Comparison of ENCODE assay signal across 19 cellular contexts in genomic region chr21:36245115-36245514, GRCh38.
"Had no signal": no experiment of that assay in that cellular context is flagged by ENCODE, and none has a peak within 500 bp of the region (broad histone marks: within the 10 kb centered on the region; RNA-seq: fewer than 3 reads in every experiment).

No MANE protein-coding gene starts in this region.

- H3K79me2 ChIP-seq: parathyroid adenoma had no signal

- H2AFZ ChIP-seq: parathyroid adenoma had no signal

- H3K4me3 ChIP-seq: dorsolateral prefrontal cortex, heart left ventricle, psoas muscle, right lobe of liver, tibial artery had no signal

- ATAC-seq: esophagus mucosa; heart left ventricle; left ventricle myocardium superior; psoas muscle; stimulated activated effector memory CD8-positive, alpha-beta T cell treated with anti-CD3 and anti-CD28 coated beads, Interleukin-12 subunit alpha, Interleukin-12 subunit beta, amount 100 ng/mL, for 72 hours had no signal

- H3K9ac ChIP-seq: parathyroid adenoma had no signal

- H3K9me3 Mint-ChIP-seq: naive B cell; nephron; stimulated activated effector memory CD8-positive, alpha-beta T cell treated with anti-CD3 and anti-CD28 coated beads, Interleukin-12 subunit alpha, Interleukin-12 subunit beta, amount 100 ng/mL, for 72 hours; stimulated activated naive CD8-positive, alpha-beta T cell treated with anti-CD3 and anti-CD28 coated beads, Interleukin-15, Interleukin-2, amounts not matched to agents 100 ng/mL and 50 ng/mL, for 24 hours had no signal

- H3K27me3 ChIP-seq: dorsolateral prefrontal cortex, heart left ventricle, right lobe of liver, tibial artery had no signal

- H3K4me1 ChIP-seq: psoas muscle, tibial artery had no signal

- H3K9me3 ChIP-seq: heart left ventricle, psoas muscle, right lobe of liver, tibial artery had no signal

- H3K27me3 Mint-ChIP-seq: naive B cell; stimulated activated naive CD8-positive, alpha-beta T cell treated with anti-CD3 and anti-CD28 coated beads, Interleukin-15, Interleukin-2, amounts not matched to agents 100 ng/mL and 50 ng/mL, for 24 hours had no signal

- H3K4me3 Mint-ChIP-seq: naive B cell; nephron; stimulated activated effector memory CD8-positive, alpha-beta T cell treated with anti-CD3 and anti-CD28 coated beads, Interleukin-12 subunit alpha, Interleukin-12 subunit beta, amount 100 ng/mL, for 72 hours; stimulated activated naive CD8-positive, alpha-beta T cell treated with anti-CD3 and anti-CD28 coated beads, Interleukin-15, Interleukin-2, amounts not matched to agents 100 ng/mL and 50 ng/mL, for 24 hours had no signal

- DNase-seq: cortex of kidney; dorsolateral prefrontal cortex; effector memory CD4-positive, alpha-beta T cell; heart left ventricle; hippocampal formation; left colon; left ventricle myocardium superior; naive B cell; psoas muscle; retina; right lobe of liver; stimulated activated CD4-positive, alpha-beta T cell treated with anti-CD3 and anti-CD28 coated beads, Interleukin-4, amount 100 ng/mL, for 1 hour; stimulated activated CD8-positive, alpha-beta memory T cell treated with anti-CD3 and anti-CD28 coated beads, Interleukin-4, amount 100 ng/mL, for 48 hours; tibial artery had no signal

- H3K4me1 Mint-ChIP-seq: stimulated activated effector memory CD8-positive, alpha-beta T cell treated with anti-CD3 and anti-CD28 coated beads, Interleukin-12 subunit alpha, Interleukin-12 subunit beta, amount 100 ng/mL, for 72 hours had no signal

- H3K27ac ChIP-seq: dorsolateral prefrontal cortex, heart left ventricle, parathyroid adenoma, psoas muscle, right lobe of liver, tibial artery had no signal

- H3K27ac Mint-ChIP-seq: naive B cell; nephron; stimulated activated effector memory CD8-positive, alpha-beta T cell treated with anti-CD3 and anti-CD28 coated beads, Interleukin-12 subunit alpha, Interleukin-12 subunit beta, amount 100 ng/mL, for 72 hours; stimulated activated naive CD8-positive, alpha-beta T cell treated with anti-CD3 and anti-CD28 coated beads, Interleukin-15, Interleukin-2, amounts not matched to agents 100 ng/mL and 50 ng/mL, for 24 hours had no signal
